Comparison of ENCODE assay signal across 8 cellular contexts in genomic region chr9:129175825-129176633, GRCh38. TPM values are rescaled to one million over a fixed set of nuclear protein-coding genes. Genes with fewer than 3 reads are reported as not detected.
A peak's percentile ranks its signal among the peaks of the same experiment; 100 is the strongest.
DNase-seq lines count a peak whose midpoint lies in the region; ATAC-seq, FAIRE-seq and TF ChIP-seq lines count a peak whose summit lies in the region.

No MANE protein-coding gene starts in this region.

- H3K36me3 ChIP-seq in KMS-11 (ENCODE audit: insufficient read depth) (no peaks in the 10 kb centered on the region), astrocyte (ENCODE audit: insufficient read depth, low read length) (no peaks in the 10 kb centered on the region), left ventricle myocardium inferior (no peaks in the 10 kb centered on the region), pancreas (no peaks in the 10 kb centered on the region)

- H3K27me3 Mint-ChIP-seq in astrocyte (ENCODE audit: low read depth, unreplicated experiment), result peaks cover 14% of the 10 kb centered on the region

- intact Hi-C loops in left ventricle myocardium inferior (cut with micrococcal nuclease), result loop anchor here (10.0 kb wide), 1 partner anchor 309 kb away; no protein-coding TSS in a partner anchor
- intact Hi-C loops in pancreas (cut with DNase I), result loop anchor here in 2 of 3 donors (10.0 kb wide), 4 partner anchors 149 to 439 kb away; no protein-coding TSS in a partner anchor

- DNase-seq in G401 (ENCODE audit: low spot score) (peak; percentile 68), astrocyte (ENCODE audit: low read depth) (peak; percentile 81), left ventricle myocardium inferior (peak; percentile 84), pancreas (peak in 5 of 6 donors; percentile 85 to 87 (median 86))

- ATAC-seq in SK-N-SH treated with all-trans-retinoic acid at 6 μM for 48 hours (peak; percentile 18), pancreas (peak; percentile 44 to 57 (median 56)), HG02623 (IDR thresholded peaks at IDR 0.05; ENCODE audit: unreplicated experiment) (no peak), GM21381 (IDR thresholded peaks at IDR 0.05; ENCODE audit: unreplicated experiment) (no peak)

- peaks cover 13% of the 10 kb centered on the region for H3K4me1 Mint-ChIP-seq in astrocyte (ENCODE audit: low read depth, unreplicated experiment)

- TF ChIP-seq CTCF in KMS-11 (conservative IDR thresholded peaks at IDR 0.05; ENCODE audit: low read depth, low read length) (no peak), astrocyte (IDR thresholded peaks at IDR 0.05; ENCODE audit: insufficient read depth, low read depth, low read length) (no peak), left ventricle myocardium inferior (IDR thresholded peaks at IDR 0.05; ENCODE audit: borderline replicate concordance) (no peak), pancreas (IDR thresholded peaks at IDR 0.05) (no peak)

- H3K36me3 Mint-ChIP-seq in astrocyte (ENCODE audit: low read depth, unreplicated experiment), result peaks cover 2% of the 10 kb centered on the region

- H3K4me2 ChIP-seq in KMS-11 (peak overlapping the region; percentile 77), astrocyte (ENCODE audit: low read length) (peak overlapping the region; percentile 89)

- H4K20me1 ChIP-seq in KMS-11 (ENCODE audit: insufficient read depth) (no peaks in the 10 kb centered on the region), astrocyte (ENCODE audit: insufficient read depth, low read length) (peaks cover 15% of the 10 kb centered on the region)

- H3K4me1 ChIP-seq in KMS-11 (ENCODE audit: low read depth, poor library complexity, severe bottlenecking), result peaks cover 14% of the 10 kb centered on the region
- H3K4me1 ChIP-seq in astrocyte (ENCODE audit: insufficient read depth, low read length), result peaks cover 34% of the 10 kb centered on the region
- H3K4me1 ChIP-seq in left ventricle myocardium inferior, result peaks cover 55% of the 10 kb centered on the region
- peaks cover 0 to 11% (median 7%) of the 10 kb centered on the region in 3 donors for H3K4me1 ChIP-seq in pancreas

- H3K9me3 Mint-ChIP-seq in astrocyte (ENCODE audit: unreplicated experiment), result no peaks in the 10 kb centered on the region

- H3K9me3 ChIP-seq in astrocyte (ENCODE audit: insufficient read depth, low read depth, low read length), result no peaks in the 10 kb centered on the region
- H3K9me3 ChIP-seq in left ventricle myocardium inferior (replicated peaks), result no peaks in the 10 kb centered on the region
- H3K9me3 ChIP-seq in pancreas, result no peaks in the 10 kb centered on the region

- H3K27ac Mint-ChIP-seq in astrocyte (ENCODE audit: unreplicated experiment), result peak overlapping the region; percentile 96

- H3K9ac ChIP-seq in KMS-11, result peak overlapping the region; percentile 73
- H3K9ac ChIP-seq in astrocyte (ENCODE audit: low read length), result peak overlapping the region; percentile 96

- in situ Hi-C loops in G401 (cut with HindIII; ENCODE audit: low sequenced_read_pairs), result no loop called here

- H3K27me3 ChIP-seq in KMS-11 (ENCODE audit: insufficient read depth, low read depth) (no peaks in the 10 kb centered on the region), astrocyte (ENCODE audit: insufficient read depth, low read length) (no peaks in the 10 kb centered on the region), left ventricle myocardium inferior (ENCODE audit: low read depth) (no peaks in the 10 kb centered on the region), pancreas (no peaks in the 10 kb centered on the region)

- H3K27ac ChIP-seq in KMS-11 (peak overlapping the region; percentile 48), astrocyte (ENCODE audit: low read depth, low read length) (peak overlapping the region; percentile 92), left ventricle myocardium inferior (replicated peaks) (peak overlapping the region; percentile 99), pancreas (peak overlapping the region; percentile 91 to 99 (median 94))

- FAIRE-seq in astrocyte (lab: Jason Lieb, UNC) (no peak), pancreas (lab: Jason Lieb, UNC) (no peak)

- H3K79me2 ChIP-seq in KMS-11 (ENCODE audit: insufficient read depth, low read depth) (peaks cover 12% of the 10 kb centered on the region), astrocyte (ENCODE audit: insufficient read depth, low read length) (peaks cover 32% of the 10 kb centered on the region)

- H3K4me3 Mint-ChIP-seq in astrocyte (ENCODE audit: unreplicated experiment), result peak overlapping the region; percentile 94

- H2AFZ ChIP-seq in KMS-11 (ENCODE audit: low read depth) (0 out of 2 replicates have a peak overlapping the region, but pooled peaks have one; percentile 0), astrocyte (ENCODE audit: low read depth, low read length) (no peak overlapping the region)

- WGBS in pancreas, 2 donors, result 0% methylated on average over 47 of the region's 47 CpGs

- H3K4me3 ChIP-seq in KMS-11 (IDR thresholded peaks at IDR 0.05; ENCODE audit: insufficient read depth, low read depth, low read length) (no peak overlapping the region), astrocyte (ENCODE audit: insufficient read depth, low read depth, low read length) (peak overlapping the region; percentile 89), left ventricle myocardium inferior (peak overlapping the region; percentile 92), pancreas (peak overlapping the region; percentile 59 to 83 (median 63))

TF ChIP-seq in SK-N-SH treated with all-trans-retinoic acid at 6 μM for 48 hours, 23 proteins besides CTCF, POLR2A, EP300 and RAD21:
- TF ChIP-seq, protein P1, sequence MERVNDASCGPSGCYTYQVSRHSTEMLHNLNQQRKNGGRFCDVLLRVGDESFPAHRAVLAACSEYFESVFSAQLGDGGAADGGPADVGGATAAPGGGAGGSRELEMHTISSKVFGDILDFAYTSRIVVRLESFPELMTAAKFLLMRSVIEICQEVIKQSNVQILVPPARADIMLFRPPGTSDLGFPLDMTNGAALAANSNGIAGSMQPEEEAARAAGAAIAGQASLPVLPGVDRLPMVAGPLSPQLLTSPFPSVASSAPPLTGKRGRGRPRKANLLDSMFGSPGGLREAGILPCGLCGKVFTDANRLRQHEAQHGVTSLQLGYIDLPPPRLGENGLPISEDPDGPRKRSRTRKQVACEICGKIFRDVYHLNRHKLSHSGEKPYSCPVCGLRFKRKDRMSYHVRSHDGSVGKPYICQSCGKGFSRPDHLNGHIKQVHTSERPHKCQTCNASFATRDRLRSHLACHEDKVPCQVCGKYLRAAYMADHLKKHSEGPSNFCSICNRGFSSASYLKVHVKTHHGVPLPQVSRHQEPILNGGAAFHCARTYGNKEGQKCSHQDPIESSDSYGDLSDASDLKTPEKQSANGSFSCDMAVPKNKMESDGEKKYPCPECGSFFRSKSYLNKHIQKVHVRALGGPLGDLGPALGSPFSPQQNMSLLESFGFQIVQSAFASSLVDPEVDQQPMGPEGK (CRISPR knock-in tag; IDR thresholded peaks at IDR 0.05; ENCODE audit: borderline replicate concordance), result peak; percentile 73
- no peak for TF ChIP-seq TSHZ2 (CRISPR knock-in tag; IDR thresholded peaks at IDR 0.05)
- TF ChIP-seq ZNF8 (CRISPR knock-in tag; IDR thresholded peaks at IDR 0.05), result no peak
- TF ChIP-seq SNAI2 (CRISPR knock-in tag; IDR thresholded peaks at IDR 0.05), result no peak
- no peak for TF ChIP-seq ISL1 (CRISPR knock-in tag; IDR thresholded peaks at IDR 0.05)
TF ChIP-seq in SK-N-SH treated with all-trans-retinoic acid at 6 μM for 48 hours: peak in this region for 1.

RNA-seq across cellular contexts. Expression of gene IER5L, which starts 2.0 kb away (rescaled TPM):
- total RNA-seq in G401 (2014; rRNA removed; shearing (Covaris generic)), result 92.7 and 121 TPM in 2 replicates
- total RNA-seq in astrocyte (47.0 and 55.0 TPM in 2 replicates), left ventricle myocardium inferior (3.8 TPM), pancreas (10 to 100 TPM in 1 of 6 donors, 1 to 10 TPM in 5; 1.8 to 13.2 (median 4.6) TPM)
- 10 to 100 TPM in 1 of 2 donors, 1 to 10 TPM in 1; 6.1 to 14.3 TPM for polyA plus RNA-seq in pancreas

Comparison
In these comparisons a context has a peak if more than half of its experiments do, and no peak if none do; other contexts are left out.
1. H3K27ac ChIP-seq: peak in every context shown above with its lines; median percentile 99 in left ventricle myocardium inferior; 94 in pancreas; 92 in astrocyte; 48 in KMS-11.
2. ATAC-seq: peak in SK-N-SH treated with all-trans-retinoic acid at 6 μM for 48 hours (single experiment) and pancreas (4 of 4); none in HG02623 (single experiment) and GM21381 (single experiment).
3. Peak in every context shown above with its lines, with median percentiles within 50 percentile points of each other: DNase-seq.